1 cellular context compared by ENCODE assay signal in the genomic region with DNA sequence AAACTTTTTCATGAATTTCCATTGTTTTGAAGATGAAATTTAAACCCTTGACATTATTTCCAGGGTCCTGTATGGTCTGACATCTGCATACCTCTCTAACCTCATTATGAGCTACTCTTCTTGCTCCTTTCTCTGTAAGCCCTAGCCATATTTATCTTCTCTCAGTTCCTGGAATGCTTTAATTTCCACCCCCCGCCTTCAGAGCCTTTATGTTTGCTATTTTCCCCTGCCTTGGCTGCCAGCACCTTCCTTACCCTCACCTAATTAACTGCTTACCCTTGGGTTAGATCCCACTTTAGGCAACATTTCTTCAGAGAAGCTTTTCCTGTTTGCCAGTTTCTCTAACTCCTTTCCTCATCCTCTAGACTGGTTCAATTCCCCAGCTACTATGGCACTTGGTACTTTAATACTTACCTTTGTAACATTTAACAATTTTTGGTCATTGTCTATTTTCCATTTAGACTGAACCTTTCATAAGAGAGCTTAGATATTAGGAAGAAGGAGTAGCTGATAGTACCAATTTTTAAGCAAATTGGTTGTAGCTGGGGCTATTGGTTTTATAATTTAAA.
TF ChIP-seq lines count a peak whose summit lies in the region.

No MANE protein-coding gene starts in this region.

TF ChIP-seq in WTC11, 78 proteins besides CTCF, POLR2A, EP300 and RAD21 (continued from another document):
- TF ChIP-seq, protein P1, sequence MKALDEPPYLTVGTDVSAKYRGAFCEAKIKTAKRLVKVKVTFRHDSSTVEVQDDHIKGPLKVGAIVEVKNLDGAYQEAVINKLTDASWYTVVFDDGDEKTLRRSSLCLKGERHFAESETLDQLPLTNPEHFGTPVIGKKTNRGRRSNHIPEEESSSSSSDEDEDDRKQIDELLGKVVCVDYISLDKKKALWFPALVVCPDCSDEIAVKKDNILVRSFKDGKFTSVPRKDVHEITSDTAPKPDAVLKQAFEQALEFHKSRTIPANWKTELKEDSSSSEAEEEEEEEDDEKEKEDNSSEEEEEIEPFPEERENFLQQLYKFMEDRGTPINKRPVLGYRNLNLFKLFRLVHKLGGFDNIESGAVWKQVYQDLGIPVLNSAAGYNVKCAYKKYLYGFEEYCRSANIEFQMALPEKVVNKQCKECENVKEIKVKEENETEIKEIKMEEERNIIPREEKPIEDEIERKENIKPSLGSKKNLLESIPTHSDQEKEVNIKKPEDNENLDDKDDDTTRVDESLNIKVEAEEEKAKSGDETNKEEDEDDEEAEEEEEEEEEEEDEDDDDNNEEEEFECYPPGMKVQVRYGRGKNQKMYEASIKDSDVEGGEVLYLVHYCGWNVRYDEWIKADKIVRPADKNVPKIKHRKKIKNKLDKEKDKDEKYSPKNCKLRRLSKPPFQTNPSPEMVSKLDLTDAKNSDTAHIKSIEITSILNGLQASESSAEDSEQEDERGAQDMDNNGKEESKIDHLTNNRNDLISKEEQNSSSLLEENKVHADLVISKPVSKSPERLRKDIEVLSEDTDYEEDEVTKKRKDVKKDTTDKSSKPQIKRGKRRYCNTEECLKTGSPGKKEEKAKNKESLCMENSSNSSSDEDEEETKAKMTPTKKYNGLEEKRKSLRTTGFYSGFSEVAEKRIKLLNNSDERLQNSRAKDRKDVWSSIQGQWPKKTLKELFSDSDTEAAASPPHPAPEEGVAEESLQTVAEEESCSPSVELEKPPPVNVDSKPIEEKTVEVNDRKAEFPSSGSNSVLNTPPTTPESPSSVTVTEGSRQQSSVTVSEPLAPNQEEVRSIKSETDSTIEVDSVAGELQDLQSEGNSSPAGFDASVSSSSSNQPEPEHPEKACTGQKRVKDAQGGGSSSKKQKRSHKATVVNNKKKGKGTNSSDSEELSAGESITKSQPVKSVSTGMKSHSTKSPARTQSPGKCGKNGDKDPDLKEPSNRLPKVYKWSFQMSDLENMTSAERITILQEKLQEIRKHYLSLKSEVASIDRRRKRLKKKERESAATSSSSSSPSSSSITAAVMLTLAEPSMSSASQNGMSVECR (CRISPR knock-in tag; IDR thresholded peaks at IDR 0.05; ENCODE audit: borderline replicate concordance) = no peak
- TF ChIP-seq ZNF232 (CRISPR knock-in tag; IDR thresholded peaks at IDR 0.05) (no peak), KAT7 (CRISPR knock-in tag; IDR thresholded peaks at IDR 0.05; ENCODE audit: borderline replicate concordance) (no peak), GRHL2 (CRISPR knock-in tag; IDR thresholded peaks at IDR 0.05; ENCODE audit: insufficient replicate concordance, severe bottlenecking) (no peak)
- TF ChIP-seq, protein P2, sequence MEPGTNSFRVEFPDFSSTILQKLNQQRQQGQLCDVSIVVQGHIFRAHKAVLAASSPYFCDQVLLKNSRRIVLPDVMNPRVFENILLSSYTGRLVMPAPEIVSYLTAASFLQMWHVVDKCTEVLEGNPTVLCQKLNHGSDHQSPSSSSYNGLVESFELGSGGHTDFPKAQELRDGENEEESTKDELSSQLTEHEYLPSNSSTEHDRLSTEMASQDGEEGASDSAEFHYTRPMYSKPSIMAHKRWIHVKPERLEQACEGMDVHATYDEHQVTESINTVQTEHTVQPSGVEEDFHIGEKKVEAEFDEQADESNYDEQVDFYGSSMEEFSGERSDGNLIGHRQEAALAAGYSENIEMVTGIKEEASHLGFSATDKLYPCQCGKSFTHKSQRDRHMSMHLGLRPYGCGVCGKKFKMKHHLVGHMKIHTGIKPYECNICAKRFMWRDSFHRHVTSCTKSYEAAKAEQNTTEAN (CRISPR knock-in tag; IDR thresholded peaks at IDR 0.05) = no peak
- TF ChIP-seq, protein P3, sequence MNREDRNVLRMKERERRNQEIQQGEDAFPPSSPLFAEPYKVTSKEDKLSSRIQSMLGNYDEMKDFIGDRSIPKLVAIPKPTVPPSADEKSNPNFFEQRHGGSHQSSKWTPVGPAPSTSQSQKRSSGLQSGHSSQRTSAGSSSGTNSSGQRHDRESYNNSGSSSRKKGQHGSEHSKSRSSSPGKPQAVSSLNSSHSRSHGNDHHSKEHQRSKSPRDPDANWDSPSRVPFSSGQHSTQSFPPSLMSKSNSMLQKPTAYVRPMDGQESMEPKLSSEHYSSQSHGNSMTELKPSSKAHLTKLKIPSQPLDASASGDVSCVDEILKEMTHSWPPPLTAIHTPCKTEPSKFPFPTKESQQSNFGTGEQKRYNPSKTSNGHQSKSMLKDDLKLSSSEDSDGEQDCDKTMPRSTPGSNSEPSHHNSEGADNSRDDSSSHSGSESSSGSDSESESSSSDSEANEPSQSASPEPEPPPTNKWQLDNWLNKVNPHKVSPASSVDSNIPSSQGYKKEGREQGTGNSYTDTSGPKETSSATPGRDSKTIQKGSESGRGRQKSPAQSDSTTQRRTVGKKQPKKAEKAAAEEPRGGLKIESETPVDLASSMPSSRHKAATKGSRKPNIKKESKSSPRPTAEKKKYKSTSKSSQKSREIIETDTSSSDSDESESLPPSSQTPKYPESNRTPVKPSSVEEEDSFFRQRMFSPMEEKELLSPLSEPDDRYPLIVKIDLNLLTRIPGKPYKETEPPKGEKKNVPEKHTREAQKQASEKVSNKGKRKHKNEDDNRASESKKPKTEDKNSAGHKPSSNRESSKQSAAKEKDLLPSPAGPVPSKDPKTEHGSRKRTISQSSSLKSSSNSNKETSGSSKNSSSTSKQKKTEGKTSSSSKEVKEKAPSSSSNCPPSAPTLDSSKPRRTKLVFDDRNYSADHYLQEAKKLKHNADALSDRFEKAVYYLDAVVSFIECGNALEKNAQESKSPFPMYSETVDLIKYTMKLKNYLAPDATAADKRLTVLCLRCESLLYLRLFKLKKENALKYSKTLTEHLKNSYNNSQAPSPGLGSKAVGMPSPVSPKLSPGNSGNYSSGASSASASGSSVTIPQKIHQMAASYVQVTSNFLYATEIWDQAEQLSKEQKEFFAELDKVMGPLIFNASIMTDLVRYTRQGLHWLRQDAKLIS (CRISPR knock-in tag; IDR thresholded peaks at IDR 0.05; ENCODE audit: borderline replicate concordance) = no peak
